In the genomic region with DNA sequence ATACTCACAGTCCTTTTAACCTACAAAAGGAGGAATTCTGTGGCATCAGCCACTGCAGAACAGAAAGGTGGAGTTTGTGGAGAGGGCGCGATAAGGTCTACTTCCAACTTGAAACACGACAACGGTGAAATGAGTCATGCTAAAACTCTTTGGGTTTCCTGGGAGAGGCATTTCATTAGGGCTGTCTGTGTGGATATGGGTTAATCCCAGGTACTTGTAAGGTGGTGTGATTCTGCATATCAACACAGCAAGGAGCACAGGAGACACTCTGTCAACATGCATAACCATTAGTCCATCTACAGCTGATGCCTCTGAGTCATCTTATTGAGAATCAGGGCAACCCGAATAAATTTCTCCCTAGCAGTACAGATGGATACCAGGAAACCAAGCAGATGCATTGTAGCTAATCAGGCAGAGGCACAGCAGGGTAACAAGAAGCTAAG, we compare ENCODE assay signal across 18 cellular contexts.
DNase-seq lines count a peak whose midpoint lies in the region; TF ChIP-seq lines count a peak whose summit lies in the region.
"Had no signal": no experiment of that assay in that cellular context is flagged by ENCODE, and none has a peak within 500 bp of the region (broad histone marks: within the 10 kb centered on the region; RNA-seq: fewer than 3 reads in every experiment).

No MANE protein-coding gene starts in this region.

- TF ChIP-seq CTCF in epithelial cell of proximal tubule (conservative IDR thresholded peaks at IDR 0.05; ENCODE audit: low read depth, low read length) = no peak
- no peak for TF ChIP-seq CTCF in retinal pigment epithelial cell (conservative IDR thresholded peaks at IDR 0.05; ENCODE audit: low read depth, low read length)

- H3K4me3 ChIP-seq in epithelial cell of proximal tubule (ENCODE audit: low read depth, low read length) (no peak overlapping the region), retinal pigment epithelial cell (ENCODE audit: low read length) (no peak overlapping the region)
- H3K4me3 ChIP-seq: lower lobe of right lung, sigmoid colon, upper lobe of right lung had no signal

- peak; percentile 72 for DNase-seq in NCI-H2171 treated with DMSO at 0.1 percent for 48 hours (lab: John Stamatoyannopoulos, UW)
- no peak for DNase-seq in NCI-H2171 (lab: John Stamatoyannopoulos, UW)
- peak; percentile 82 for DNase-seq in NCI-H69 (lab: John Stamatoyannopoulos, UW)
- peak; percentile 32 for DNase-seq in epithelial cell of proximal tubule (ENCODE audit: low read depth)
- DNase-seq in retinal pigment epithelial cell (ENCODE audit: low read depth) = peak; percentile 43
- no peak for DNase-seq in stimulated activated CD4-positive, alpha-beta T cell treated with anti-CD3 and anti-CD28 coated beads, Interleukin-1b, Interleukin-23, amount 100 ng/mL, for 48 hours
- DNase-seq in ecto neural progenitor cell (ENCODE audit: low spot score) = no peak
- DNase-seq in NCI-H1092 treated with DMSO at 0.1 percent for 48 hours (lab: John Stamatoyannopoulos, UW) = no peak
- DNase-seq: activated CD4-positive, alpha-beta T cell treated with anti-CD3 and anti-CD28 coated beads for 4 hours; activated naive CD8-positive, alpha-beta T cell treated with anti-CD3 and anti-CD28 coated beads, Interleukin-2, amount 10 ng/mL, durations not matched to agents 7 days and 5 days; GOT3; hypothalamus; KG1; lower lobe of right lung; NCI-H187; SHP77; sigmoid colon; upper lobe of right lung had no signal

Comparison
In these comparisons a context has a peak if more than half of its experiments do, and no peak if none do; other contexts are left out.
1. DNase-seq: peak in NCI-H2171 treated with DMSO at 0.1 percent for 48 hours (single experiment), NCI-H69 (single experiment), epithelial cell of proximal tubule (single experiment) and retinal pigment epithelial cell (single experiment); none in NCI-H2171 (single experiment), stimulated activated CD4-positive, alpha-beta T cell treated with anti-CD3 and anti-CD28 coated beads, Interleukin-1b, Interleukin-23, amount 100 ng/mL, for 48 hours (single experiment), ecto neural progenitor cell (single experiment) and NCI-H1092 treated with DMSO at 0.1 percent for 48 hours (single experiment).